In genomic region chr15:74428970-74429783, GRCh38 we compare ENCODE assay signal across 1 cellular context.
TF ChIP-seq lines count a peak whose summit lies in the region.

No MANE protein-coding gene starts in this region.

TF ChIP-seq in SK-N-SH, 30 proteins besides CTCF, POLR2A, EP300 and RAD21 (continued from another document):
- no peak for TF ChIP-seq ZBTB33 (IDR thresholded peaks at IDR 0.05; ENCODE audit: borderline replicate concordance, low read depth)
